Comparison of ENCODE assay signal across 15 cellular contexts in the genomic region with DNA sequence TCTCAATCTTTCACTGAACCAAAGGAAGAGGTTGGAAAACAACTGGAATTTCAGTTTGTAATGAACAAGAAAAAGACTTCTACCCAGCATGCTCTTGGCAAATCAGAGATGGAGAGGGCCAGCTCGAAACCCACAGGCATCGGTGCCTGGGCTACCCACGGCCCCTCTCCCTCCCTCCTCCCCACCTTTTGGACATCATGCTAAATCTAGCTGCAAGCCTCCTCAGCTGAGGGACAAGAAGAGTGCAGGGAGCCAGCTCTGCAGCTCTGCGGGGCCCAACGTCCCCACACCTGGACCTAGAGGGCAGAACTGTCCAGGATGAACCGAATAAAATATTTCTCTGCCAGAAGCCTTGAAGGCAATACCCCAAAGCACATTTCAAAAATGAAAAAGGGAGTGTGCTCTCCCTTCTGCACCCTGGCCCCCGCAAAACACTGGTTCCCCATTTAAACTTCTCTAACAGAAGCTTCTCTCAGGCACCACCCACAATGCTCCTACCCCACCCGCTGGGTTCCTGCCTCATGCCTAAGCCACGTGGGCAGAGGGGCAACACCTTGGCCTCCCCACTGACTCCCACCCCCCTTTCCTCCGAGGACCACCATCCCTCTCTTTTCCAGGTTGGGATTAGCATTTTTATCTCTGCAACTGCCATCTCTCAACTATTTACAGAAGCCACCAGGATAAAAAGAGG. TPM values are rescaled to one million over a fixed set of nuclear protein-coding genes. Genes with fewer than 3 reads are reported as not detected.
DNase-seq lines count a peak whose midpoint lies in the region; ATAC-seq and TF ChIP-seq lines count a peak whose summit lies in the region.
"Had no signal": no experiment of that assay in that cellular context is flagged by ENCODE, and none has a peak within 500 bp of the region (broad histone marks: within the 10 kb centered on the region; RNA-seq: fewer than 3 reads in every experiment).

No MANE protein-coding gene starts in this region.

- H3K4me1 Mint-ChIP-seq in type B pancreatic cell (ENCODE audit: unreplicated experiment), result peaks cover 7% of the 10 kb centered on the region

- no peak overlapping the region for H3K4me3 Mint-ChIP-seq in type B pancreatic cell
- H3K4me3 Mint-ChIP-seq: stimulated activated naive CD8-positive, alpha-beta T cell treated with anti-CD3 and anti-CD28 coated beads, Interleukin-15, amount 100 ng/mL, for 72 hours; T-helper 2 cell treated with Interferon-gamma antibody and Interleukin-4, amounts not matched to agents 5 μg/mL and 100 μg/mL, for 36 hours had no signal

- peaks cover 11% of the 10 kb centered on the region for H3K4me1 ChIP-seq in stomach smooth muscle (ENCODE audit: control insufficient read depth, insufficient read depth, low read length)

- no peak overlapping the region for H3K9ac ChIP-seq in stomach smooth muscle (ENCODE audit: low read length in 2 of 2)
- H3K9ac ChIP-seq: KMS-11 had no signal

- no peaks in the 10 kb centered on the region for H3K9me3 Mint-ChIP-seq in type B pancreatic cell
- H3K9me3 Mint-ChIP-seq: stimulated activated naive CD8-positive, alpha-beta T cell treated with anti-CD3 and anti-CD28 coated beads, Interleukin-15, amount 100 ng/mL, for 72 hours; T-helper 2 cell treated with Interferon-gamma antibody and Interleukin-4, amounts not matched to agents 5 μg/mL and 100 μg/mL, for 36 hours had no signal

- peak overlapping the region; percentile 6 for H3K27ac ChIP-seq in stomach smooth muscle (ENCODE audit: low read length)
- H3K27ac ChIP-seq: KMS-11 had no signal

- H3K36me3 ChIP-seq in stomach smooth muscle (ENCODE audit: control insufficient read depth in 2 of 2, insufficient read depth in 2 of 2, low read length in 2 of 2), result peaks cover 0 to 7% of the 10 kb centered on the region in 2 donors

- intact Hi-C loops in head of caudate nucleus (cut with DNase I), result no loop called here

- H3K27me3 Mint-ChIP-seq in type B pancreatic cell, result no peaks in the 10 kb centered on the region
- H3K27me3 Mint-ChIP-seq: stimulated activated naive CD8-positive, alpha-beta T cell treated with anti-CD3 and anti-CD28 coated beads, Interleukin-15, amount 100 ng/mL, for 72 hours had no signal

- peaks cover 5% of the 10 kb centered on the region for H3K36me3 Mint-ChIP-seq in type B pancreatic cell

- H3K4me3 ChIP-seq in stomach smooth muscle (ENCODE audit: low read length in 2 of 2), result no peak overlapping the region

- TF ChIP-seq CTCF in type B pancreatic cell (conservative IDR thresholded peaks at IDR 0.05), result no peak

- H3K27me3 ChIP-seq in stomach smooth muscle (ENCODE audit: control insufficient read depth in 1 of 2, insufficient read depth in 2 of 2, low read length in 2 of 2), result no peaks in the 10 kb centered on the region
- H3K27me3 ChIP-seq: heart left ventricle had no signal

- H3K27ac Mint-ChIP-seq in type B pancreatic cell, result no peak overlapping the region
- H3K27ac Mint-ChIP-seq: stimulated activated naive CD8-positive, alpha-beta T cell treated with anti-CD3 and anti-CD28 coated beads, Interleukin-15, amount 100 ng/mL, for 72 hours; T-helper 2 cell treated with Interferon-gamma antibody and Interleukin-4, amounts not matched to agents 5 μg/mL and 100 μg/mL, for 36 hours had no signal

- no peaks in the 10 kb centered on the region for H3K9me3 ChIP-seq in stomach smooth muscle (ENCODE audit: control insufficient read depth in 2 of 2, low read length in 2 of 2)
- H3K9me3 ChIP-seq: heart left ventricle had no signal

- peak; percentile 50 for ATAC-seq in GM18511 (IDR thresholded peaks at IDR 0.05; ENCODE audit: unreplicated experiment)
- ATAC-seq: PC-3; stimulated activated naive CD8-positive, alpha-beta T cell treated with anti-CD3 and anti-CD28 coated beads, Interleukin-15, amount 100 ng/mL, for 72 hours had no signal

- DNase-seq in MV-4-11 (lab: John Stamatoyannopoulos, UW), result peak; percentile 38
- DNase-seq in head of caudate nucleus, result peak in 41 of 42 donors; percentile 30 to 91 (median 65)
- DNase-seq in NCI-H1105 treated with DMSO at 0.1 percent for 48 hours (lab: John Stamatoyannopoulos, UW), result no peak
- no peak for DNase-seq in stimulated activated CD8-positive, alpha-beta memory T cell treated with anti-CD3 and anti-CD28 coated beads, Interleukin-4, amount 100 ng/mL, for 48 hours
- no peak for DNase-seq in type B pancreatic cell (ENCODE audit: extremely low spot score, unreplicated experiment)
- no peak for DNase-seq in HPDE6-E6E7 (ENCODE audit: extremely low spot score)
- DNase-seq: NCI-H2081 treated with DMSO at 0.1 percent for 48 hours; PC-3; stimulated activated CD4-positive, alpha-beta T cell treated with anti-CD3 and anti-CD28 coated beads, Interleukin-2, amount 100 ng/mL, for 48 hours; stimulated activated naive CD8-positive, alpha-beta T cell treated with anti-CD3 and anti-CD28 coated beads, Interleukin-15, amount 100 ng/mL, for 72 hours had no signal

RNA-seq across cellular contexts. Expression of a gene that starts 8.2 kb away (rescaled TPM):
- total RNA-seq in type B pancreatic cell (ENCODE audit: low replicate concordance), result 33.9 and 34.4 TPM in 2 replicates

Comparison
In these comparisons a context has a peak if more than half of its experiments do, and no peak if none do; other contexts are left out.
1. DNase-seq: peak in MV-4-11 (single experiment) and head of caudate nucleus (41 of 42); none in NCI-H1105 treated with DMSO at 0.1 percent for 48 hours (single experiment), stimulated activated CD8-positive, alpha-beta memory T cell treated with anti-CD3 and anti-CD28 coated beads, Interleukin-4, amount 100 ng/mL, for 48 hours (single experiment), type B pancreatic cell (single experiment) and HPDE6-E6E7 (single experiment).